Comparison of ENCODE assay signal across 1 cellular context in the genomic region with DNA sequence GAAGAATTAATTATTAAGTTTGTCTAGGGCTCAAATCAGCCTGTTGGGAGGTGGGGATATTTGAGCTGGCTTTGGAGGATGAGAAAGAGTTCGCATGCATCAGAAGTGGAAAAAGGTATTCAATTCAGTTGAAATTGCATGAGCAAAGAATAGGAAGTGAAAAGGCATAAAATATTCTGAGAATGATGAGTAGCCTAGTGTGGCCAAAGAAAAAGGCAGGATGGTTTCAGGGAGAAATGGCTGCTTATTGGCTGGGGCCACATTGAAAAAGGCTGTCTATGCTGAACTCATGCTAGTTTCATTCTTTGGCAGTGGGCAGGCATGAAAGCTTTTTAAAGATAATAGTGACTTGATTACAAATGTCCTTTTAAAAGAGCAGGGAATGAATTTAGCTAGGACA.
TF ChIP-seq lines count a peak whose summit lies in the region.

No MANE protein-coding gene starts in this region.

TF ChIP-seq in WTC11, 78 proteins besides CTCF, POLR2A, EP300 and RAD21 (continued from another document):
- TF ChIP-seq, protein P1, sequence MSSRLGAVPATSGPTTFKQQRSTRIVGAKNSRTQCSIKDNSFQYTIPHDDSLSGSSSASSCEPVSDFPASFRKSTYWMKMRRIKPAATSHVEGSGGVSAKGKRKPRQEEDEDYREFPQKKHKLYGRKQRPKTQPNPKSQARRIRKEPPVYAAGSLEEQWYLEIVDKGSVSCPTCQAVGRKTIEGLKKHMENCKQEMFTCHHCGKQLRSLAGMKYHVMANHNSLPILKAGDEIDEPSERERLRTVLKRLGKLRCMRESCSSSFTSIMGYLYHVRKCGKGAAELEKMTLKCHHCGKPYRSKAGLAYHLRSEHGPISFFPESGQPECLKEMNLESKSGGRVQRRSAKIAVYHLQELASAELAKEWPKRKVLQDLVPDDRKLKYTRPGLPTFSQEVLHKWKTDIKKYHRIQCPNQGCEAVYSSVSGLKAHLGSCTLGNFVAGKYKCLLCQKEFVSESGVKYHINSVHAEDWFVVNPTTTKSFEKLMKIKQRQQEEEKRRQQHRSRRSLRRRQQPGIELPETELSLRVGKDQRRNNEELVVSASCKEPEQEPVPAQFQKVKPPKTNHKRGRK (CRISPR knock-in tag; IDR thresholded peaks at IDR 0.05; ENCODE audit: borderline replicate concordance) = no peak
- TF ChIP-seq ZNF263 (CRISPR knock-in tag; IDR thresholded peaks at IDR 0.05; ENCODE audit: low read depth) = no peak
- no peak for TF ChIP-seq GTF2I (CRISPR knock-in tag; conservative IDR thresholded peaks at IDR 0.05)
- TF ChIP-seq KAT7 (CRISPR knock-in tag; IDR thresholded peaks at IDR 0.05; ENCODE audit: borderline replicate concordance) = no peak
- TF ChIP-seq, protein P2, sequence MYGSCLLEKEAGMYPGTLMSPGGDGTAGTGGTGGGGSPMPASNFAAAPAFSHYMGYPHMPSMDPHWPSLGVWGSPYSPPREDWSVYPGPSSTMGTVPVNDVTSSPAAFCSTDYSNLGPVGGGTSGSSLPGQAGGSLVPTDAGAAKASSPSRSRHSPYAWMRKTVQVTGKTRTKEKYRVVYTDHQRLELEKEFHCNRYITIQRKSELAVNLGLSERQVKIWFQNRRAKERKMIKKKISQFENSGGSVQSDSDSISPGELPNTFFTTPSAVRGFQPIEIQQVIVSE (CRISPR knock-in tag; IDR thresholded peaks at IDR 0.05; ENCODE audit: borderline replicate concordance) = no peak
- TF ChIP-seq, protein P3, sequence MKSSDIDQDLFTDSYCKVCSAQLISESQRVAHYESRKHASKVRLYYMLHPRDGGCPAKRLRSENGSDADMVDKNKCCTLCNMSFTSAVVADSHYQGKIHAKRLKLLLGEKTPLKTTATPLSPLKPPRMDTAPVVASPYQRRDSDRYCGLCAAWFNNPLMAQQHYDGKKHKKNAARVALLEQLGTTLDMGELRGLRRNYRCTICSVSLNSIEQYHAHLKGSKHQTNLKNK (CRISPR knock-in tag; IDR thresholded peaks at IDR 0.05) = no peak
- TF ChIP-seq, protein P4, sequence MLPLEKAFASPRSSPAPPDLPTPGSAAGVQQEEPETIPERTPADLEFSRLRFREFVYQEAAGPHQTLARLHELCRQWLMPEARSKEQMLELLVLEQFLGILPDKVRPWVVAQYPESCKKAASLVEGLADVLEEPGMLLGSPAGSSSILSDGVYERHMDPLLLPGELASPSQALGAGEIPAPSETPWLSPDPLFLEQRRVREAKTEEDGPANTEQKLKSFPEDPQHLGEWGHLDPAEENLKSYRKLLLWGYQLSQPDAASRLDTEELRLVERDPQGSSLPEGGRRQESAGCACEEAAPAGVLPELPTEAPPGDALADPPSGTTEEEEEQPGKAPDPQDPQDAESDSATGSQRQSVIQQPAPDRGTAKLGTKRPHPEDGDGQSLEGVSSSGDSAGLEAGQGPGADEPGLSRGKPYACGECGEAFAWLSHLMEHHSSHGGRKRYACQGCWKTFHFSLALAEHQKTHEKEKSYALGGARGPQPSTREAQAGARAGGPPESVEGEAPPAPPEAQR (CRISPR knock-in tag; IDR thresholded peaks at IDR 0.05) = no peak
- no peak for TF ChIP-seq NR3C1 (CRISPR knock-in tag; conservative IDR thresholded peaks at IDR 0.05; ENCODE audit: low read depth)
- no peak for TF ChIP-seq TEAD4 (CRISPR knock-in tag; IDR thresholded peaks at IDR 0.05)
